In genomic region chr13:68145852-68146251, GRCh38 we compare ENCODE assay signal across 31 cellular contexts.
"Had no signal": no experiment of that assay in that cellular context is flagged by ENCODE, and none has a peak within 500 bp of the region (broad histone marks: within the 10 kb centered on the region; RNA-seq: fewer than 3 reads in every experiment).

No MANE protein-coding gene starts in this region.

- H3K27ac ChIP-seq: adrenal gland, body of pancreas, brain microvascular endothelial cell, breast epithelium, VCaP had no signal

- H3K36me3 ChIP-seq: adrenal gland, brain microvascular endothelial cell, breast epithelium had no signal

- ATAC-seq: activated CD8-positive, alpha-beta T cell treated with anti-CD3 and anti-CD28 coated beads for 36 hours; activated naive CD4-positive, alpha-beta T cell treated with anti-CD3 and anti-CD28 coated beads, Interleukin-2, amount 50 U/mL, for 72 hours; activated T-cell treated with anti-CD3 and anti-CD28 coated beads, Interleukin-2, amount 50 U/mL, for 4 hours; activated T-cell treated with anti-CD3 and anti-CD28 coated beads, Interleukin-2, amount 50 U/mL, for 72 hours; activated T-helper 17 cell treated with anti-CD3 and anti-CD28 coated beads, Interleukin-2, amount 50 U/mL, for 72 hours; body of pancreas; T-helper 17 cell had no signal

- DNase-seq: activated B cell treated with CpG ODN at 0.5 μM for 24 hours; activated CD4-positive, alpha-beta memory T cell treated with anti-CD3 and anti-CD28 coated beads for 36 hours; activated CD4-positive, alpha-beta T cell treated with anti-CD3 and anti-CD28 coated beads for 4 hours; activated CD4-positive, alpha-beta T cell treated with anti-CD3 and anti-CD28 coated beads, Interleukin-2, amount 10 ng/mL, durations not matched to agents 24 days and 14 days; activated CD4-positive, alpha-beta T cell treated with anti-CD3 and anti-CD28 coated beads, Interleukin-2, amount 50 U/mL, for 1 hour; activated CD4-positive, alpha-beta T cell treated with anti-CD3 and anti-CD28 coated beads, Interleukin-2, amount 50 U/mL, for 4 hours; activated CD4-positive, CD25-positive, alpha-beta regulatory T cell treated with anti-CD3 and anti-CD28 coated beads, Interleukin-2, amount 50 U/mL, for 72 hours; activated CD8-positive, alpha-beta memory T cell treated with anti-CD3 and anti-CD28 coated beads, Interleukin-2, amount 50 U/mL, for 4 hours; activated CD8-positive, alpha-beta T cell treated with anti-CD3 and anti-CD28 coated beads for 36 hours; activated effector memory CD4-positive, alpha-beta T cell treated with anti-CD3 and anti-CD28 coated beads, Interleukin-2, amount 50 U/mL, for 16 hours; activated gamma-delta T cell treated with Interleukin-2 at 50 U/mL for 16 hours; activated naive CD4-positive, alpha-beta T cell; activated naive CD4-positive, alpha-beta T cell treated with anti-CD3 and anti-CD28 coated beads for 36 hours; activated naive CD4-positive, alpha-beta T cell treated with anti-CD3 and anti-CD28 coated beads, Interleukin-2, amount 50 U/mL, for 16 hours; activated naive CD8-positive, alpha-beta T cell treated with anti-CD3 and anti-CD28 coated beads for 36 hours; activated T-cell treated with anti-CD3 and anti-CD28 coated beads for 4 hours; activated T-cell treated with anti-CD3 and anti-CD28 coated beads, Interleukin-2, amount 50 U/mL, for 1 hour; activated T-cell treated with anti-CD3 and anti-CD28 coated beads, Interleukin-2, amount 50 U/mL, for 4 hours; activated T-cell treated with anti-CD3 and anti-CD28 coated beads, Interleukin-2, amount 50 U/mL, for 72 hours; adrenal gland; amniotic stem cell; aorta; body of pancreas; brain microvascular endothelial cell; central memory CD4-positive, alpha-beta T cell; T-helper 17 cell had no signal

- H3K27me3 ChIP-seq: adrenal gland, body of pancreas, brain microvascular endothelial cell, breast epithelium had no signal

- H3K4me3 ChIP-seq: adrenal gland, body of pancreas, breast epithelium had no signal

- H3K4me1 ChIP-seq: adrenal gland, body of pancreas, breast epithelium had no signal

- FAIRE-seq: astrocyte had no signal

- H3K9me3 ChIP-seq: adrenal gland, body of pancreas, breast epithelium had no signal
